Comparison of ENCODE assay signal across 8 cellular contexts in the genomic region with DNA sequence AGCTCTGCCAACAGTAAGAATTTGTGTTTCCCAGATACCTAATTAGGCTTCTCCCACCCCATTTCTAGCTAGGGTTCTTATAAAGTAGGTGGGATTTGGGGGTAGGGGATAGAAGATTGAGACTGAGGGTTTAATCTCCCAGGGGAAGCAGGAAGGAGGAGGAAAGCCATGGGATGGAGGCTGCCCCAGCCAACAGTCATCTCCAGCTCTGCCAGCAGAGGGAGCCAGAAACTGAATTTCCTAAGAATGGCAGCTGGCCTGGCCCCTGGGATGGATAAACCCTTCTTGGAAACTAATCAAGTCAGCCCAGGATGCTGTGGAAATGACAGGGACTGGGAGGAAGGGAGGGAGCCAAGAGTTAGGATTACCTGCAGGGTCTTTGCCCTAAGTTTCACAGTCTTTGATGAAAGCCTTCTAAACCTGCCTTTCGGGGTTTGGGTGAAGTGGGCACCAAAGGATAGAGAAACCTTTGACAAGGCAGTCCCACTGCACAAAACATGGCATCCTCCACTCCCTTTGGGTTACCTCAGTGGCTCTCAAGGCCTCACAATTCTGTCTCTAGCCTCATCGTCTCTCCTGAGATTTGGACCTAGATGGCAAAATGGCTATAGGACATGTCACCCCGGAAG. TPM values are rescaled to one million over a fixed set of nuclear protein-coding genes. Genes with fewer than 3 reads are reported as not detected.
A peak's percentile ranks its signal among the peaks of the same experiment; 100 is the strongest.
DNase-seq lines count a peak whose midpoint lies in the region; ATAC-seq and TF ChIP-seq lines count a peak whose summit lies in the region.

No MANE protein-coding gene starts in this region.

- H3K27ac Mint-ChIP-seq in CD4-positive, CD25-positive, alpha-beta regulatory T cell, result no peak overlapping the region
- no peak overlapping the region for H3K27ac Mint-ChIP-seq in effector memory CD8-positive, alpha-beta T cell

- TF ChIP-seq CTCF in upper lobe of left lung (IDR thresholded peaks at IDR 0.05), result peak; percentile 49 to 69 (median 62)

- WGBS in upper lobe of left lung, 2 donors, result 75 to 83% methylated on average over 1 to 3 of the region's 3 CpGs

- no peaks in the 10 kb centered on the region for H3K36me3 ChIP-seq in CD4-positive, CD25-positive, alpha-beta regulatory T cell (ENCODE audit: control insufficient read depth, insufficient read depth, low read length)
- no peaks in the 10 kb centered on the region for H3K36me3 ChIP-seq in upper lobe of left lung

- no peaks in the 10 kb centered on the region for H3K27me3 ChIP-seq in CD4-positive, CD25-positive, alpha-beta regulatory T cell (ENCODE audit: control insufficient read depth, insufficient read depth, low read length)
- H3K27me3 ChIP-seq in upper lobe of left lung, result no peaks in the 10 kb centered on the region

- H3K36me3 Mint-ChIP-seq in CD4-positive, CD25-positive, alpha-beta regulatory T cell, result no peaks in the 10 kb centered on the region
- no peaks in the 10 kb centered on the region for H3K36me3 Mint-ChIP-seq in effector memory CD8-positive, alpha-beta T cell (ENCODE audit: insufficient read depth)

- no peak for TF ChIP-seq POLR2A in upper lobe of left lung (IDR thresholded peaks at IDR 0.05)

- DNase-seq in CD4-positive, CD25-positive, alpha-beta regulatory T cell, result peak; percentile 3 to 33 (median 15)
- peak; percentile 29 for DNase-seq in NCI-H2171 (lab: John Stamatoyannopoulos, UW)
- DNase-seq in activated CD4-positive, alpha-beta T cell treated with anti-CD3 and anti-CD28 coated beads, Interleukin-2, amount 50 U/mL, for 4 hours, result peak; percentile 18 to 24
- peak; percentile 3 to 33 (median 13) for DNase-seq in effector memory CD8-positive, alpha-beta T cell
- peak; percentile 63 for DNase-seq in mucosa of gallbladder (ENCODE audit: low spot score)
- peak in 1 of 2 donors; percentile 66 for DNase-seq in upper lobe of left lung

- peaks cover 0 to 2% (median 0%) of the 10 kb centered on the region in 7 donors for H3K9me3 Mint-ChIP-seq in CD4-positive, CD25-positive, alpha-beta regulatory T cell
- no peaks in the 10 kb centered on the region for H3K9me3 Mint-ChIP-seq in effector memory CD8-positive, alpha-beta T cell

- no peaks in the 10 kb centered on the region for H3K27me3 Mint-ChIP-seq in CD4-positive, CD25-positive, alpha-beta regulatory T cell
- H3K27me3 Mint-ChIP-seq in effector memory CD8-positive, alpha-beta T cell, result no peaks in the 10 kb centered on the region

- TF ChIP-seq EP300 in upper lobe of left lung (IDR thresholded peaks at IDR 0.05), result no peak

- no peak for ATAC-seq in CD4-positive, CD25-positive, alpha-beta regulatory T cell (ENCODE audit: low read depth in 2 of 2)
- ATAC-seq in GM19395 (IDR thresholded peaks at IDR 0.05; ENCODE audit: unreplicated experiment) (peak; percentile 74), upper lobe of left lung (ENCODE audit: low FRiP score in 2 of 2) (peak in 1 of 2 donors; percentile 50), HG03108 (IDR thresholded peaks at IDR 0.05; ENCODE audit: unreplicated experiment) (no peak)
- ATAC-seq in effector memory CD8-positive, alpha-beta T cell (replicated peaks), result peak; percentile 26

- no peak overlapping the region for H3K4me3 Mint-ChIP-seq in CD4-positive, CD25-positive, alpha-beta regulatory T cell
- no peak overlapping the region for H3K4me3 Mint-ChIP-seq in effector memory CD8-positive, alpha-beta T cell

- H3K4me1 ChIP-seq in CD4-positive, CD25-positive, alpha-beta regulatory T cell (ENCODE audit: control insufficient read depth, insufficient read depth, low read length, poor library complexity, severe bottlenecking), result no peaks in the 10 kb centered on the region
- peaks cover 0 to 7% (median 3%) of the 10 kb centered on the region in 4 donors for H3K4me1 ChIP-seq in upper lobe of left lung

- no peak overlapping the region for H3K4me3 ChIP-seq in CD4-positive, CD25-positive, alpha-beta regulatory T cell (ENCODE audit: low read depth, low read length)
- H3K4me3 ChIP-seq in upper lobe of left lung, result no peak overlapping the region

- H3K27ac ChIP-seq in CD4-positive, CD25-positive, alpha-beta regulatory T cell (ENCODE audit: insufficient read depth, low read length, poor library complexity, severe bottlenecking), result no peak overlapping the region
- H3K27ac ChIP-seq in upper lobe of left lung, result no peak overlapping the region

- no peaks in the 10 kb centered on the region for H3K9me3 ChIP-seq in CD4-positive, CD25-positive, alpha-beta regulatory T cell (ENCODE audit: control insufficient read depth in 2 of 2, low read length in 2 of 2)
- H3K9me3 ChIP-seq in upper lobe of left lung, result no peaks in the 10 kb centered on the region

- no peaks in the 10 kb centered on the region for H3K4me1 Mint-ChIP-seq in CD4-positive, CD25-positive, alpha-beta regulatory T cell
- no peaks in the 10 kb centered on the region for H3K4me1 Mint-ChIP-seq in effector memory CD8-positive, alpha-beta T cell (ENCODE audit: low read depth in 2 of 2)

RNA-seq across cellular contexts. Expression of gene ERCC6L, which starts 6.7 kb away (rescaled TPM):
- total RNA-seq in CD4-positive, CD25-positive, alpha-beta regulatory T cell, result 0.64 TPM
- polyA plus RNA-seq in CD4-positive, CD25-positive, alpha-beta regulatory T cell, result under 1 TPM; 0.52 to 0.94 (median 0.64) TPM
- total RNA-seq in mucosa of gallbladder (0.23 TPM), upper lobe of left lung (under 1 TPM in 4 of 6 donors, not detected in 2; 0.14 to 0.44 (median 0.25) TPM)

RNA-seq across cellular contexts. Expression of gene RPS4X, which starts 31.5 kb away (rescaled TPM):
- total RNA-seq in CD4-positive, CD25-positive, alpha-beta regulatory T cell, result 1,376 TPM
- polyA plus RNA-seq in CD4-positive, CD25-positive, alpha-beta regulatory T cell, result 100 to 1,000 TPM; 478 to 996 (median 885) TPM
- total RNA-seq in mucosa of gallbladder (860 TPM), upper lobe of left lung (100 to 1,000 TPM; 284 to 942 (median 575) TPM)

Comparison
In these comparisons a context has a peak if more than half of its experiments do, and no peak if none do; other contexts are left out.
1. ATAC-seq: peak in GM19395 (single experiment) and effector memory CD8-positive, alpha-beta T cell (single experiment); none in CD4-positive, CD25-positive, alpha-beta regulatory T cell (0 of 2) and HG03108 (single experiment).